ENCODE assay signal across 1 cellular context in genomic region chr20:1964061-1964460, GRCh38.
TF ChIP-seq lines count a peak whose summit lies in the region.

No MANE protein-coding gene starts in this region.

TF ChIP-seq in GM23338, 12 proteins besides CTCF, POLR2A, EP300 and RAD21 (continued from another document):
- TF ChIP-seq ZNF462 (CRISPR knock-in tag; IDR thresholded peaks at IDR 0.05), result no peak
- TF ChIP-seq POLR2AphosphoS5 (IDR thresholded peaks at IDR 0.05; ENCODE audit: low read depth), result no peak
- no peak for TF ChIP-seq ZNF114 (CRISPR knock-in tag; IDR thresholded peaks at IDR 0.05)
- no peak for TF ChIP-seq NANOG (IDR thresholded peaks at IDR 0.05; ENCODE audit: borderline replicate concordance)
- no peak for TF ChIP-seq ETS1 (IDR thresholded peaks at IDR 0.05)
- TF ChIP-seq STAT1 (IDR thresholded peaks at IDR 0.05; ENCODE audit: unreplicated experiment), result no peak
